Comparison of ENCODE assay signal across 28 cellular contexts in the genomic region with DNA sequence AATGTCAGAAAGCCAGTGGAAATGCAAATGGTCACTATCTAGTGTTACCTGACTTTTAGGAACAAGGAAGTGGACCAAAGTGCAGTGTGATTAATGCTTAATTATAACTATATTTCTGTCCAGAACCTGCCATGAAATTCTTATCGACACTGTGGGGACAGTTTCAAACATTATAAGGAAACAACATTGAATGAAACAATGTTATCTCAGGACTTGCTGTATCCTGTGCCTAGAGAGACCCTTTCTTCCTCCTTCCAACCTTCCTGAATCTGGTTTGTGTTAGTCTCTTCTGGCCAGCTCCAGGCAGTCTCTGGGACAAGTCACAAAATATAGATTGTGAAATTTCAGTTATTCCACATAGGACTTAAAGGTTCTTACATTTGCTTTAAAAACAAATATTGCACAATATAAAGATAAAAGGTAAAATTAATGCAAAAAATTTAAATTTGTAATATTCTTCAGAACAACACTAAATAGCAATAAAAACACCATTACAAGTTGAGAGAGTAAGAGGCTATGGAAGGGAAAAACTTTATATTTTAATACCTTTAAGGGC.
"Had no signal": no experiment of that assay in that cellular context is flagged by ENCODE, and none has a peak within 500 bp of the region (broad histone marks: within the 10 kb centered on the region; RNA-seq: fewer than 3 reads in every experiment).

No MANE protein-coding gene starts in this region.

- H3K9me3 ChIP-seq: esophagus squamous epithelium, left ventricle myocardium inferior, lower lobe of right lung, psoas muscle, right lobe of liver, tibial nerve, upper lobe of right lung had no signal

- H3K27ac ChIP-seq: coronary artery, dorsolateral prefrontal cortex, epithelial cell of prostate, esophagus squamous epithelium, foreskin keratinocyte, left ventricle myocardium inferior, lower lobe of right lung, parathyroid adenoma, psoas muscle, right lobe of liver, spleen, tibial nerve, upper lobe of right lung had no signal

- H3K4me1 ChIP-seq: esophagus squamous epithelium, foreskin keratinocyte, left ventricle myocardium inferior, lower lobe of right lung, parathyroid adenoma, psoas muscle, right lobe of liver, spleen, tibial nerve, upper lobe of right lung had no signal

- DNase-seq: dorsolateral prefrontal cortex; effector CD8-positive, alpha-beta T cell; esophagus squamous epithelium; foreskin keratinocyte; immature natural killer cell; kidney; left cardiac atrium; left ventricle myocardium inferior; lower lobe of right lung; mesenchymal stem cell; midbrain; naive B cell; occipital lobe; psoas muscle; retina; right lobe of liver; spleen; stimulated activated CD4-positive, alpha-beta T cell treated with anti-CD3 and anti-CD28 coated beads, Interleukin-15, amount 100 ng/mL, for 24 hours; stimulated activated CD4-positive, alpha-beta T cell treated with anti-CD3 and anti-CD28 coated beads, Interleukin-1b, Interleukin-23, amount 100 ng/mL, for 48 hours; stimulated activated CD4-positive, alpha-beta T cell treated with anti-CD3 and anti-CD28 coated beads, Interleukin-4, amount 100 ng/mL, for 24 hours; upper lobe of right lung had no signal

- H2AFZ ChIP-seq: parathyroid adenoma had no signal

- ATAC-seq: foreskin keratinocyte; left cardiac atrium; lower lobe of right lung; psoas muscle; stimulated activated memory B cell treated with anti-CD40 and anti-IgM and Interleukin-4, amounts not matched to agents 10 μg/mL and 1 μg/mL and 100 μg/mL, for 72 hours; upper lobe of right lung had no signal

- H3K9me3 Mint-ChIP-seq: immature natural killer cell; stimulated activated naive CD8-positive, alpha-beta T cell treated with anti-CD3 and anti-CD28 coated beads, Interleukin-15, Interleukin-2, amounts not matched to agents 100 ng/mL and 50 ng/mL, for 24 hours had no signal

- H3K9ac ChIP-seq: parathyroid adenoma had no signal

- H3K4me3 ChIP-seq: coronary artery, dorsolateral prefrontal cortex, esophagus squamous epithelium, left ventricle myocardium inferior, lower lobe of right lung, psoas muscle, right lobe of liver, spleen, tibial nerve, upper lobe of right lung had no signal

- H3K27me3 ChIP-seq: esophagus squamous epithelium, foreskin keratinocyte, right lobe of liver, upper lobe of right lung had no signal

- H3K27ac Mint-ChIP-seq: immature natural killer cell; nephron; stimulated activated memory B cell treated with anti-CD40 and anti-IgM and Interleukin-4, amounts not matched to agents 10 μg/mL and 1 μg/mL and 100 μg/mL, for 72 hours; stimulated activated naive CD8-positive, alpha-beta T cell treated with anti-CD3 and anti-CD28 coated beads, Interleukin-15, Interleukin-2, amounts not matched to agents 100 ng/mL and 50 ng/mL, for 24 hours had no signal

- H3K27me3 Mint-ChIP-seq: stimulated activated memory B cell treated with anti-CD40 and anti-IgM and Interleukin-4, amounts not matched to agents 10 μg/mL and 1 μg/mL and 100 μg/mL, for 72 hours had no signal

- H3K4me1 Mint-ChIP-seq: immature natural killer cell; naive B cell; nephron; stimulated activated memory B cell treated with anti-CD40 and anti-IgM and Interleukin-4, amounts not matched to agents 10 μg/mL and 1 μg/mL and 100 μg/mL, for 72 hours had no signal

- H3K36me3 Mint-ChIP-seq: immature natural killer cell; naive B cell; stimulated activated memory B cell treated with anti-CD40 and anti-IgM and Interleukin-4, amounts not matched to agents 10 μg/mL and 1 μg/mL and 100 μg/mL, for 72 hours had no signal

- H3K36me3 ChIP-seq: esophagus squamous epithelium, left ventricle myocardium inferior, lower lobe of right lung, right lobe of liver, spleen, tibial nerve, upper lobe of right lung had no signal

- H3K4me3 Mint-ChIP-seq: immature natural killer cell; naive B cell; nephron; stimulated activated memory B cell treated with anti-CD40 and anti-IgM and Interleukin-4, amounts not matched to agents 10 μg/mL and 1 μg/mL and 100 μg/mL, for 72 hours; stimulated activated naive CD8-positive, alpha-beta T cell treated with anti-CD3 and anti-CD28 coated beads, Interleukin-15, Interleukin-2, amounts not matched to agents 100 ng/mL and 50 ng/mL, for 24 hours had no signal

- H3K79me2 ChIP-seq: parathyroid adenoma had no signal
